Comparison of ENCODE assay signal across 8 cellular contexts in the genomic region with DNA sequence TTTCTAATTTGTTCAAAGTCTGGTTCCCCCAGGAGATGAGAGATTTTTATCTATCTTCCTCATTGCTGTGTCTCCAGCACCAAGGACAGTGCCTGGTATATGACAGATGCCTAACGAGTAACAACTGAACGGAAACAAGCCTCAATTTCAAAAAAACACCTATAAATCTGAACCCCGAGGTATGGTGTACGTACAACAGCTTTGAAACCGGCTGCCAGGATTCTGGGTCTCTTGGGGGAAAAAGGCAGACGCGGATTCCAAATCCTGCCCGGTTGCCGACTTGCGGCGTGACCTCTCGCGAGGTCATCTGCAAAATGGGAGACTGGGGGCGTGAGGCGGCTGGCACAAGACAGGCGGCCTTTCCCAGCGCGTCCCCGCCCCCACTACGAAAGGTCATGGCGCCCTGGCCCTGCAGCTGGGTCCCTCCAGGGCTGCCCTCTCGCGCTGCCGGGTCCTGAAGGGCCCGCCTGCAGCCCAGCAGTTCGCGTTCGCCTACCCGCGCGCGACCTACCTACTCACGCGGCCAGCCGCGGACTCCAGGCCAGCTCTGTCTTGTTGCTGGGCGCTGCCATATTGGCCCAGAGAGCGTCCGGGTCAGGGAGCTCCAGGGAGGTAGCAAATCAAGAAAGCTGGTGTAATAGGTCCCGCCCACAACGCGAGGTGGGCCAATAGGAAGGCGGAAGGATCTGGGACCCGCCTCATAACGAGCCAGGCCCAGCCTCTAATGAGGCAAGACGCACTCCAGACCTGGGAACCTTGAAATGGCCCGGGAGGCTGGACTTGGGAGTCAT. TPM values are rescaled to one million over a fixed set of nuclear protein-coding genes. Genes with fewer than 3 reads are reported as not detected.
A peak's percentile ranks its signal among the peaks of the same experiment; 100 is the strongest.
DNase-seq lines count a peak whose midpoint lies in the region; ATAC-seq and TF ChIP-seq lines count a peak whose summit lies in the region.

A gene with protein sequence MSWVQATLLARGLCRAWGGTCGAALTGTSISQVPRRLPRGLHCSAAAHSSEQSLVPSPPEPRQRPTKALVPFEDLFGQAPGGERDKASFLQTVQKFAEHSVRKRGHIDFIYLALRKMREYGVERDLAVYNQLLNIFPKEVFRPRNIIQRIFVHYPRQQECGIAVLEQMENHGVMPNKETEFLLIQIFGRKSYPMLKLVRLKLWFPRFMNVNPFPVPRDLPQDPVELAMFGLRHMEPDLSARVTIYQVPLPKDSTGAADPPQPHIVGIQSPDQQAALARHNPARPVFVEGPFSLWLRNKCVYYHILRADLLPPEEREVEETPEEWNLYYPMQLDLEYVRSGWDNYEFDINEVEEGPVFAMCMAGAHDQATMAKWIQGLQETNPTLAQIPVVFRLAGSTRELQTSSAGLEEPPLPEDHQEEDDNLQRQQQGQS (minus strand): TSS at position 584 of the 791 bp plus-strand sequence. CDS start 9,964 bp downstream, outside the sequence.

- POLR2A ChIA-PET in A673 (lab: Charles Lee; ENCODE audit: low non-redundant PET), result no interaction called here

- H3K27ac ChIP-seq in A673 (ENCODE audit: low read depth, low read length, poor library complexity, severe bottlenecking) (peak within 1 kb of the TSS; percentile 75), VCaP (peak within 1 kb of the TSS; percentile 89), breast epithelium (peak within 1 kb of the TSS; percentile 86 to 91), skeletal muscle tissue (ENCODE audit: low read depth, low read length) (peak within 1 kb of the TSS; percentile 82)

- CTCF ChIA-PET in A673 (lab: Charles Lee), result interaction anchor here (0.6 kb wide), 1 partner anchor 20 kb away, joined by 6 read pairs; no protein-coding TSS in a partner anchor

- H3K36me3 ChIP-seq in A673 (ENCODE audit: insufficient read depth, low read length, poor library complexity, severe bottlenecking) (no peaks in the 10 kb centered on the region), breast epithelium (no peaks in the 10 kb centered on the region), skeletal muscle tissue (ENCODE audit: control insufficient read depth in 3 of 3, insufficient read depth in 3 of 3, low read length in 3 of 3) (peaks cover 0 to 2% (median 0%) of the 10 kb centered on the region in 3 donors)

- no peaks in the 10 kb centered on the region for H3K27me3 ChIP-seq in A673 (replicated peaks; ENCODE audit: insufficient read depth, low read depth, low read length, poor library complexity)
- no peaks in the 10 kb centered on the region for H3K27me3 ChIP-seq in breast epithelium
- no peaks in the 10 kb centered on the region for H3K27me3 ChIP-seq in skeletal muscle tissue (ENCODE audit: control insufficient read depth in 3 of 3, insufficient read depth in 3 of 3, low read length in 3 of 3)

- intact Hi-C loops in A673 (cut with micrococcal nuclease; ENCODE audit: unreplicated experiment) (no loop called here), breast epithelium (cut with DNase I; ENCODE audit: low total_unique reads) (no loop called here)

- H3K4me3 ChIP-seq in A673 (ENCODE audit: low read depth, low read length, poor library complexity, severe bottlenecking) (peak within 1 kb of the TSS; percentile 65), breast epithelium (peak within 1 kb of the TSS; percentile 82 to 92 (median 86)), iPS-18c (ENCODE audit: insufficient read depth, low read depth, low read length) (peak within 1 kb of the TSS; percentile 87), skeletal muscle tissue (ENCODE audit: low read length in 3 of 3) (peak within 1 kb of the TSS; percentile 68 to 97 (median 95))

- TF ChIP-seq CTCF in A673 (conservative IDR thresholded peaks at IDR 0.05; ENCODE audit: low read depth, low read length) (no peak), VCaP (conservative IDR thresholded peaks at IDR 0.05) (no peak), breast epithelium (IDR thresholded peaks at IDR 0.05) (no peak)

- no peaks in the 10 kb centered on the region for H3K9me3 ChIP-seq in A673 (ENCODE audit: low read depth, low read length, poor library complexity, severe bottlenecking)
- no peaks in the 10 kb centered on the region for H3K9me3 ChIP-seq in breast epithelium
- no peaks in the 10 kb centered on the region for H3K9me3 ChIP-seq in iPS-18c (ENCODE audit: control insufficient read depth, insufficient read depth, low read length)
- H3K9me3 ChIP-seq in skeletal muscle tissue (ENCODE audit: control insufficient read depth in 3 of 3, low read length in 3 of 3), result no peaks in the 10 kb centered on the region

- DNase-seq in A673 (ENCODE audit: low spot score) (peak; percentile 98), NCI-H2196 treated with DMSO at 0.1 percent for 48 hours (lab: John Stamatoyannopoulos, UW; ENCODE audit: unreplicated experiment) (peak; percentile 96), breast epithelium (ENCODE audit: low spot score in 2 of 2) (peak; percentile 98)

- H3K4me1 ChIP-seq in A673 (ENCODE audit: insufficient read depth, low read length, poor library complexity, severe bottlenecking) (peaks cover 6% of the 10 kb centered on the region), breast epithelium (peaks cover 3 to 7% of the 10 kb centered on the region in 2 donors), skeletal muscle tissue (ENCODE audit: control insufficient read depth in 3 of 3, insufficient read depth in 3 of 3, low read length in 3 of 3) (peaks cover 11 to 16% (median 13%) of the 10 kb centered on the region in 3 donors)

- peak within 1 kb of the TSS; percentile 73 to 95 (median 91) for H3K9ac ChIP-seq in skeletal muscle tissue (ENCODE audit: low read depth in 1 of 3, low read length in 3 of 3)

- peak; percentile 34 for TF ChIP-seq POLR2A in breast epithelium (IDR thresholded peaks at IDR 0.05)

- TSS peak; percentile 73 for BruUV-seq in A673 (replicated peaks; lab: Mats Ljungman, UMichigan)

- ATAC-seq in GM18870 (IDR thresholded peaks at IDR 0.05; ENCODE audit: unreplicated experiment) (peak; percentile 82), HG03135 (IDR thresholded peaks at IDR 0.05; ENCODE audit: unreplicated experiment) (peak; percentile 88)

RNA-seq across cellular contexts. Expression of the gene that starts here (rescaled TPM):
- total RNA-seq in A673 (2021) (64.7 and 74.8 TPM in 2 replicates), breast epithelium (10 to 100 TPM; 37.0 to 56.0 (median 53.6) TPM), skeletal muscle tissue (43.8 TPM)

Comparison
In these comparisons a context has a peak if more than half of its experiments do, and no peak if none do; other contexts are left out.
1. Peak in every context shown above with its lines: DNase-seq, ATAC-seq, H3K4me3 ChIP-seq and H3K27ac ChIP-seq.